Comparison of ENCODE assay signal across 25 cellular contexts in genomic region chr11:114609429-114609828, GRCh38. TPM values are rescaled to one million over a fixed set of nuclear protein-coding genes. Genes with fewer than 3 reads are reported as not detected.
A peak's percentile ranks its signal among the peaks of the same experiment; 100 is the strongest.
DNase-seq lines count a peak whose midpoint lies in the region; FAIRE-seq and TF ChIP-seq lines count a peak whose summit lies in the region.
"Had no signal": no experiment of that assay in that cellular context is flagged by ENCODE, and none has a peak within 500 bp of the region (broad histone marks: within the 10 kb centered on the region; RNA-seq: fewer than 3 reads in every experiment).

No MANE protein-coding gene starts in this region.

- H3K9ac ChIP-seq in colonic mucosa (ENCODE audit: low read depth in 2 of 2, low read length in 2 of 2) (no peak overlapping the region), iPS-20b (ENCODE audit: low read depth, low read length) (no peak overlapping the region)
- H3K9ac ChIP-seq: BLaER1 treated with 17β-estradiol and CSF1 and Interleukin-3, amounts not matched to agents 10 nM and 100 nM; GM23248 had no signal

- no peaks in the 10 kb centered on the region for H3K27me3 ChIP-seq in colonic mucosa
- no peaks in the 10 kb centered on the region for H3K27me3 ChIP-seq in iPS-20b (ENCODE audit: insufficient read depth, low read length)
- H3K27me3 ChIP-seq: BE2C; BLaER1 treated with 17β-estradiol and CSF1 and Interleukin-3, amounts not matched to agents 10 nM and 100 nM had no signal

- no peak overlapping the region for H3K4me3 ChIP-seq in GM12865 (ENCODE audit: low read depth, low read length)
- no peak overlapping the region for H3K4me3 ChIP-seq in colonic mucosa
- H3K4me3 ChIP-seq in iPS-20b (ENCODE audit: low read length): 0 out of 2 replicates have a peak overlapping the region, but pooled peaks have one; percentile 11
- H3K4me3 ChIP-seq: A549; BLaER1 treated with 17β-estradiol and CSF1 and Interleukin-3, amounts not matched to agents 10 nM and 100 nM; GM23248 had no signal

- FAIRE-seq in GM18507 (lab: Jason Lieb, UNC): peak; percentile 80
- FAIRE-seq: A549, H1 had no signal

- no peak overlapping the region for H3K27ac ChIP-seq in colonic mucosa
- H3K27ac ChIP-seq in iPS-20b (ENCODE audit: low read length): no peak overlapping the region
- H3K27ac ChIP-seq: A549; BLaER1 treated with 17β-estradiol and CSF1 and Interleukin-3, amounts not matched to agents 10 nM and 100 nM; GM23248 had no signal

- intact Hi-C loops in colonic mucosa (cut with DNase I): no loop called here

- H3K36me3 ChIP-seq in colonic mucosa (no peaks in the 10 kb centered on the region), iPS-20b (ENCODE audit: insufficient read depth, low read depth, low read length) (no peaks in the 10 kb centered on the region)
- H3K36me3 ChIP-seq: BE2C; BLaER1 treated with 17β-estradiol and CSF1 and Interleukin-3, amounts not matched to agents 10 nM and 100 nM had no signal

- H3K9me3 ChIP-seq in colonic mucosa (no peaks in the 10 kb centered on the region), iPS-20b (ENCODE audit: insufficient read depth, low read depth, low read length) (peaks cover 97% of the 10 kb centered on the region)
- H3K9me3 ChIP-seq: A549 had no signal

- TF ChIP-seq CTCF in GM12865 (IDR thresholded peaks at IDR 0.05; ENCODE audit: insufficient read depth, low read depth, low read length, missing control alignments): no peak
- TF ChIP-seq CTCF in colonic mucosa (IDR thresholded peaks at IDR 0.05): no peak

- H3K4me1 ChIP-seq in colonic mucosa (no peaks in the 10 kb centered on the region), iPS-20b (ENCODE audit: insufficient read depth, low read length) (no peaks in the 10 kb centered on the region)
- H3K4me1 ChIP-seq: A549; BE2C; BLaER1 treated with 17β-estradiol and CSF1 and Interleukin-3, amounts not matched to agents 10 nM and 100 nM had no signal

- DNase-seq in GM12865 (ENCODE audit: low read depth) (peak; percentile 86), GM18507 (ENCODE audit: extremely low spot score, insufficient read length, low read depth) (no peak), colonic mucosa (peak; percentile 4), superior temporal gyrus (ENCODE audit: extremely low spot score) (no peak), CD1c-positive myeloid dendritic cell (ENCODE audit: extremely low spot score) (no peak)
- no peak for DNase-seq in activated CD8-positive, alpha-beta memory T cell treated with anti-CD3 and anti-CD28 coated beads, Interleukin-2, amount 50 U/mL, for 48 hours
- DNase-seq: 8988T; ACHN; AML-193; BE2C; Calu3; CD4-positive, alpha-beta memory T cell; COR-L47; DMS53; DMS79 treated with DMSO at 0.1 percent for 48 hours; GF-D8; GM23248; H7; HCEC 1CT had no signal

RNA-seq across cellular contexts. Expression of gene NXPE4, which starts 13.8 kb away (rescaled TPM):
- 100 to 1,000 TPM in 1 of 2 donors, 10 to 100 TPM in 1; 95.2 to 178 TPM for total RNA-seq in colonic mucosa
- total RNA-seq: Calu3; CD4-positive, alpha-beta memory T cell; Daoy; G401; GM23248; H1; H7 had no signal

RNA-seq across cellular contexts. Expression of gene NXPE1, which starts 49.7 kb away (rescaled TPM):
- 100 to 1,000 TPM; 210 to 217 TPM for total RNA-seq in colonic mucosa
- total RNA-seq: Calu3; CD4-positive, alpha-beta memory T cell; Daoy; G401; GM23248; H1; H7 had no signal

Comparison
In these comparisons a context has a peak if more than half of its experiments do, and no peak if none do; other contexts are left out.
1. DNase-seq: peak in GM12865 (single experiment) and colonic mucosa (single experiment); none in GM18507 (single experiment), superior temporal gyrus (single experiment), activated CD8-positive, alpha-beta memory T cell treated with anti-CD3 and anti-CD28 coated beads, Interleukin-2, amount 50 U/mL, for 48 hours (single experiment) and CD1c-positive myeloid dendritic cell (single experiment).